Comparison of ENCODE assay signal across 1 cellular context in genomic region chr6:27139753-27140522, GRCh38.
TF ChIP-seq lines count a peak whose summit lies in the region.

No MANE protein-coding gene starts in this region.

TF ChIP-seq in K562, 482 proteins besides CTCF, POLR2A, EP300 and RAD21 (continued from another document):
- no peak; the same call in 1 of the 2 replicates for TF ChIP-seq ETS1 (conservative IDR thresholded peaks at IDR 0.05; ENCODE audit: control insufficient read depth, low read depth, low read length)
- TF ChIP-seq RBFOX2 (IDR thresholded peaks at IDR 0.05; ENCODE audit: low read depth, low read length), result no peak; the same call in none of the 2 replicates
- TF ChIP-seq DLX4 (CRISPR knock-in tag; IDR thresholded peaks at IDR 0.05), result no peak
- no peak for TF ChIP-seq ZNF699 (CRISPR knock-in tag; IDR thresholded peaks at IDR 0.05; ENCODE audit: insufficient replicate concordance)
- TF ChIP-seq CREB5 (CRISPR knock-in tag; IDR thresholded peaks at IDR 0.05), result no peak
- TF ChIP-seq FOXJ2 (tag; IDR thresholded peaks at IDR 0.05), result no peak
- TF ChIP-seq ZBTB1 (CRISPR knock-in tag; IDR thresholded peaks at IDR 0.05; ENCODE audit: borderline replicate concordance, low read depth), result no peak; the same call in 1 of the 2 replicates
- no peak for TF ChIP-seq ZBTB2 (IDR thresholded peaks at IDR 0.05)
- TF ChIP-seq ZNF143 (CRISPR knock-in tag; IDR thresholded peaks at IDR 0.05), result no peak
- TF ChIP-seq NCOA4 (IDR thresholded peaks at IDR 0.05; ENCODE audit: partially characterized antibody), result no peak
- no peak for TF ChIP-seq CTBP1 (IDR thresholded peaks at IDR 0.05; ENCODE audit: borderline replicate concordance)
- TF ChIP-seq JUNB (CRISPR knock-in tag; conservative IDR thresholded peaks at IDR 0.05), result no peak
- no peak; the same call in none of the 2 replicates for TF ChIP-seq CHD2 (IDR thresholded peaks at IDR 0.05; ENCODE audit: low read depth, low read length)
- TF ChIP-seq EGR1 (conservative IDR thresholded peaks at IDR 0.05), result no peak
- no peak for TF ChIP-seq LEF1 (IDR thresholded peaks at IDR 0.05)
- TF ChIP-seq ILF3 (IDR thresholded peaks at IDR 0.05; ENCODE audit: borderline replicate concordance), result peak; percentile 54; the same call in 1 of the 2 replicates
- TF ChIP-seq MLX (CRISPR knock-in tag; conservative IDR thresholded peaks at IDR 0.05), result peak in 1 of 2 experiments; percentile 44; a peak in 1 of 4 replicates
- no peak for TF ChIP-seq E4F1 (CRISPR knock-in tag; IDR thresholded peaks at IDR 0.05; ENCODE audit: borderline replicate concordance)
- TF ChIP-seq DPF2 (IDR thresholded peaks at IDR 0.05), result no peak
- no peak for TF ChIP-seq BCOR (IDR thresholded peaks at IDR 0.05)
- TF ChIP-seq ZNF133 (CRISPR knock-in tag; IDR thresholded peaks at IDR 0.05), result no peak
- no peak for TF ChIP-seq PYGO2 (tag; IDR thresholded peaks at IDR 0.05)
- peak; percentile 52 for TF ChIP-seq KDM5B (IDR thresholded peaks at IDR 0.05; ENCODE audit: insufficient replicate concordance, low read depth, low read length)
- no peak for TF ChIP-seq ZNF512 (tag; IDR thresholded peaks at IDR 0.05)
- no peak for TF ChIP-seq EZH2 (IDR thresholded peaks at IDR 0.05; ENCODE audit: borderline replicate concordance, low read depth, low read length)
- TF ChIP-seq ZNF551 (CRISPR knock-in tag; IDR thresholded peaks at IDR 0.05), result peak; percentile 77; the same call in 1 of the 2 replicates
- TF ChIP-seq ZNF717 (CRISPR knock-in tag; IDR thresholded peaks at IDR 0.05), result peak; percentile 80
- TF ChIP-seq TRIM28 (IDR thresholded peaks at IDR 0.05), result no peak
- TF ChIP-seq CREBBP (IDR thresholded peaks at IDR 0.05; ENCODE audit: low read depth, low read length), result no peak
- no peak for TF ChIP-seq MYC (IDR thresholded peaks at IDR 0.05; ENCODE audit: low read depth, low read length)
- TF ChIP-seq MYC (CRISPR knock-in tag; IDR thresholded peaks at IDR 0.05; ENCODE audit: borderline replicate concordance, low read depth), result no peak
- TF ChIP-seq TAL1 (IDR thresholded peaks at IDR 0.05), result no peak
- TF ChIP-seq KHSRP (IDR thresholded peaks at IDR 0.05), result no peak
- no peak for TF ChIP-seq NFIX (CRISPR knock-in tag; IDR thresholded peaks at IDR 0.05; ENCODE audit: low read depth)
- TF ChIP-seq SP1 (CRISPR knock-in tag; IDR thresholded peaks at IDR 0.05), result peak; percentile 49; the same call in 1 of the 2 replicates
- no peak for TF ChIP-seq MGA (IDR thresholded peaks at IDR 0.05)
- TF ChIP-seq RNF2 (IDR thresholded peaks at IDR 0.05), result no peak; the same call in 1 of the 2 replicates
- no peak for TF ChIP-seq TCF15 (CRISPR knock-in tag; IDR thresholded peaks at IDR 0.05)
- no peak for TF ChIP-seq SNRNP70 (optimal IDR thresholded peaks at IDR 0.05; ENCODE audit: low read depth, low read length)
